8 cellular contexts compared by ENCODE assay signal in genomic region chr22:19290400-19291217, GRCh38. TPM values are rescaled to one million over a fixed set of nuclear protein-coding genes. Genes with fewer than 3 reads are reported as not detected.
DNase-seq lines count a peak whose midpoint lies in the region; ATAC-seq and TF ChIP-seq lines count a peak whose summit lies in the region.

No MANE protein-coding gene starts in this region.

- no peaks in the 10 kb centered on the region for H3K9me3 ChIP-seq in right lobe of liver

- H3K4me1 ChIP-seq in KMS-11 (ENCODE audit: low read depth, poor library complexity, severe bottlenecking) (peaks cover 19% of the 10 kb centered on the region), right lobe of liver (peaks cover 0 to 4% (median 0%) of the 10 kb centered on the region in 4 donors)

- DNase-seq in Calu3, result no peak
- peak in 2 of 3 donors; percentile 31 to 55 for DNase-seq in right lobe of liver
- peak; percentile 67 for DNase-seq in type B pancreatic cell (ENCODE audit: extremely low spot score, unreplicated experiment)
- DNase-seq in H4 (ENCODE audit: low spot score), result no peak
- no peak for DNase-seq in occipital lobe (lab: John Stamatoyannopoulos, UW)

- H3K4me3 Mint-ChIP-seq in Calu3 (ENCODE audit: low read depth, unreplicated experiment) (peak overlapping the region; percentile 74), brain (peak overlapping the region; percentile 87 to 93 (median 88)), type B pancreatic cell (peak overlapping the region; percentile 90)

- H3K9ac ChIP-seq in KMS-11, result no peak overlapping the region; the same call in 1 of the 2 replicates

- H3K27ac Mint-ChIP-seq in Calu3 (ENCODE audit: unreplicated experiment) (no peak overlapping the region), brain (peak overlapping the region; percentile 1 to 68 (median 62)), type B pancreatic cell (peak overlapping the region; percentile 66)

- H3K27me3 Mint-ChIP-seq in Calu3 (ENCODE audit: unreplicated experiment) (peaks cover 48% of the 10 kb centered on the region), brain (peaks cover 15% of the 10 kb centered on the region), type B pancreatic cell (peaks cover 25% of the 10 kb centered on the region)

- H3K27ac ChIP-seq in KMS-11, result no peak overlapping the region
- H3K27ac ChIP-seq in right lobe of liver, result no peak overlapping the region

- TF ChIP-seq CTCF in Calu3 (IDR thresholded peaks at IDR 0.05; ENCODE audit: unreplicated experiment) (no peak), KMS-11 (conservative IDR thresholded peaks at IDR 0.05; ENCODE audit: low read depth, low read length) (no peak), brain (conservative IDR thresholded peaks at IDR 0.05) (no peak), right lobe of liver (IDR thresholded peaks at IDR 0.05) (no peak), type B pancreatic cell (conservative IDR thresholded peaks at IDR 0.05) (no peak)

- H3K36me3 ChIP-seq in KMS-11 (ENCODE audit: insufficient read depth), result no peaks in the 10 kb centered on the region
- H3K36me3 ChIP-seq in right lobe of liver, result no peaks in the 10 kb centered on the region

- H3K27me3 ChIP-seq in KMS-11 (ENCODE audit: insufficient read depth, low read depth), result no peaks in the 10 kb centered on the region; the same call in 1 of the 2 replicates
- no peaks in the 10 kb centered on the region for H3K27me3 ChIP-seq in right lobe of liver

- H3K36me3 Mint-ChIP-seq in Calu3 (ENCODE audit: insufficient read depth, unreplicated experiment), result peaks cover 20% of the 10 kb centered on the region
- H3K36me3 Mint-ChIP-seq in brain, result no peaks in the 10 kb centered on the region
- H3K36me3 Mint-ChIP-seq in type B pancreatic cell, result peaks cover 5% of the 10 kb centered on the region

- CTCF ChIA-PET in Calu3 (lab: Charles Lee), result interaction anchor here (1.8 kb wide), 1 partner anchor 146 kb away, joined by 5 read pairs; the partner anchor contains the start of gene ESS2

- H3K9me3 Mint-ChIP-seq in Calu3 (ENCODE audit: low read depth, unreplicated experiment) (no peaks in the 10 kb centered on the region), brain (no peaks in the 10 kb centered on the region), type B pancreatic cell (no peaks in the 10 kb centered on the region)

- peaks cover 9% of the 10 kb centered on the region for H3K4me1 Mint-ChIP-seq in Calu3 (ENCODE audit: low read depth, unreplicated experiment)
- peaks cover 56% of the 10 kb centered on the region for H3K4me1 Mint-ChIP-seq in brain
- peaks cover 35% of the 10 kb centered on the region for H3K4me1 Mint-ChIP-seq in type B pancreatic cell (ENCODE audit: unreplicated experiment)

- 16% methylated on average over 21 of the region's 27 CpGs for WGBS in right lobe of liver (ENCODE audit: insufficient coverage, low coverage, low lambda C conversion rate, missing lambda C conversion rate)

- H4K20me1 ChIP-seq in KMS-11 (ENCODE audit: insufficient read depth), result no peaks in the 10 kb centered on the region

- BruUV-seq in Calu3 (replicated peaks; lab: Mats Ljungman, UMichigan), result no TSS peak

- H3K79me2 ChIP-seq in KMS-11 (ENCODE audit: insufficient read depth, low read depth), result no peaks in the 10 kb centered on the region

- H3K4me2 ChIP-seq in KMS-11, result peak overlapping the region; percentile 62

- TF ChIP-seq POLR2A in right lobe of liver (IDR thresholded peaks at IDR 0.05), result no peak

- H2AFZ ChIP-seq in KMS-11 (ENCODE audit: low read depth), result peak overlapping the region; percentile 92

- intact Hi-C loops in Calu3 (cut with micrococcal nuclease; ENCODE audit: unreplicated experiment), result loop anchor here (5.0 kb wide), 1 partner anchor 427 kb away; no protein-coding TSS in a partner anchor
- intact Hi-C loops in right lobe of liver (cut with DNase I), result no loop called here

- H3K4me3 ChIP-seq in KMS-11 (IDR thresholded peaks at IDR 0.05; ENCODE audit: insufficient read depth, low read depth, low read length) (no peak overlapping the region), right lobe of liver (peak overlapping the region; percentile 86 to 96 (median 90))

- ATAC-seq in right lobe of liver (peak in 3 of 4 donors; percentile 3 to 18 (median 13)), HG03095 (IDR thresholded peaks at IDR 0.05; ENCODE audit: unreplicated experiment) (no peak)

RNA-seq across cellular contexts. Expression of gene CLTCL1, which starts 0.9 kb away (rescaled TPM):
- total RNA-seq in Calu3 (2022) (2.9 and 4.4 TPM in 2 replicates), right lobe of liver (1 to 10 TPM; 3.5 to 6.6 (median 5.7) TPM), type B pancreatic cell (ENCODE audit: low replicate concordance) (2.4 and 11.6 TPM in 2 replicates), occipital lobe (11.1 TPM)
- polyA plus RNA-seq in brain (ENCODE audit: insufficient read depth, low read depth, low replicate concordance), result 13.7 TPM
- 5.3 and 5.8 TPM in 2 replicates for total RNA-seq in H4 (2014; rRNA removed; shearing (Covaris generic))

Comparison
In these comparisons a context has a peak if more than half of its experiments do, and no peak if none do; other contexts are left out.
1. DNase-seq: peak in right lobe of liver (2 of 3) and type B pancreatic cell (single experiment); none in Calu3 (single experiment), H4 (single experiment) and occipital lobe (single experiment).
2. Peak in every context shown above with its lines, with median percentiles within 50 percentile points of each other: H3K4me3 Mint-ChIP-seq.